ENCODE assay signal across 20 cellular contexts in genomic region chr3:134929976-134930375, GRCh38.
DNase-seq lines count a peak whose midpoint lies in the region; ATAC-seq and TF ChIP-seq lines count a peak whose summit lies in the region.
"Had no signal": no experiment of that assay in that cellular context is flagged by ENCODE, and none has a peak within 500 bp of the region (broad histone marks: within the 10 kb centered on the region; RNA-seq: fewer than 3 reads in every experiment).

No MANE protein-coding gene starts in this region.

- no peak overlapping the region for H3K4me3 Mint-ChIP-seq in activated CD4-positive, alpha-beta memory T cell treated with anti-CD3 and anti-CD28 coated beads for 36 hours
- no peak overlapping the region for H3K4me3 Mint-ChIP-seq in activated CD4-positive, alpha-beta memory T cell treated with anti-CD3 and anti-CD28 coated beads, Interleukin-2, amount 10 ng/mL, durations not matched to agents 7 days and 5 days
- no peak overlapping the region for H3K4me3 Mint-ChIP-seq in activated T-helper 17 cell treated with anti-CD3 and anti-CD28 coated beads, Interleukin-2, amount 50 U/mL, for 72 hours
- H3K4me3 Mint-ChIP-seq: B cell; mesothelial cell of epicardium; nephron progenitor cell; T-helper 1 cell treated with Interleukin-12 subunit alpha and Interleukin-12 subunit beta and Interleukin-4 antibody, amounts not matched to agents 30 μg/mL and 1 μg/mL, for 36 hours; WTC11 had no signal

- peak; percentile 78 for ATAC-seq in GM21529 (IDR thresholded peaks at IDR 0.05; ENCODE audit: unreplicated experiment)
- ATAC-seq in HG02973 (IDR thresholded peaks at IDR 0.05; ENCODE audit: unreplicated experiment): peak; percentile 79
- ATAC-seq in activated T-helper 17 cell treated with anti-CD3 and anti-CD28 coated beads, Interleukin-2, amount 50 U/mL, for 72 hours (replicated peaks): peak; percentile 71
- ATAC-seq: right lobe of liver had no signal

- CTCF ChIA-PET in activated CD4-positive, alpha-beta memory T cell treated with anti-CD3 and anti-CD28 coated beads for 36 hours (lab: Charles Lee): no interaction called here
- CTCF ChIA-PET in activated CD4-positive, alpha-beta memory T cell treated with anti-CD3 and anti-CD28 coated beads, Interleukin-2, amount 10 ng/mL, durations not matched to agents 7 days and 5 days (lab: Charles Lee): no interaction called here

- no peaks in the 10 kb centered on the region for H3K9me3 Mint-ChIP-seq in activated CD4-positive, alpha-beta memory T cell treated with anti-CD3 and anti-CD28 coated beads for 36 hours
- peaks cover 3% of the 10 kb centered on the region for H3K9me3 Mint-ChIP-seq in activated CD4-positive, alpha-beta memory T cell treated with anti-CD3 and anti-CD28 coated beads, Interleukin-2, amount 10 ng/mL, durations not matched to agents 7 days and 5 days
- no peaks in the 10 kb centered on the region for H3K9me3 Mint-ChIP-seq in activated T-helper 17 cell treated with anti-CD3 and anti-CD28 coated beads, Interleukin-2, amount 50 U/mL, for 72 hours
- H3K9me3 Mint-ChIP-seq: T-helper 1 cell treated with Interleukin-12 subunit alpha and Interleukin-12 subunit beta and Interleukin-4 antibody, amounts not matched to agents 30 μg/mL and 1 μg/mL, for 36 hours had no signal

- no peaks in the 10 kb centered on the region for H3K4me1 ChIP-seq in Peyer's patch
- H3K4me1 ChIP-seq: right lobe of liver had no signal

- H3K4me3 ChIP-seq in Peyer's patch: no peak overlapping the region
- H3K4me3 ChIP-seq: coronary artery, right lobe of liver, testis had no signal

- peaks cover 17% of the 10 kb centered on the region for H3K4me1 Mint-ChIP-seq in activated CD4-positive, alpha-beta memory T cell treated with anti-CD3 and anti-CD28 coated beads for 36 hours (ENCODE audit: low read depth)
- peaks cover 19% of the 10 kb centered on the region for H3K4me1 Mint-ChIP-seq in activated CD4-positive, alpha-beta memory T cell treated with anti-CD3 and anti-CD28 coated beads, Interleukin-2, amount 10 ng/mL, durations not matched to agents 7 days and 5 days
- peaks cover 7% of the 10 kb centered on the region for H3K4me1 Mint-ChIP-seq in activated T-helper 17 cell treated with anti-CD3 and anti-CD28 coated beads, Interleukin-2, amount 50 U/mL, for 72 hours
- H3K4me1 Mint-ChIP-seq: B cell had no signal

- no peak for TF ChIP-seq POLR2A in Peyer's patch (IDR thresholded peaks at IDR 0.05)

- no peaks in the 10 kb centered on the region for H3K36me3 ChIP-seq in Peyer's patch
- H3K36me3 ChIP-seq: right lobe of liver had no signal

- intact Hi-C loops in activated CD4-positive, alpha-beta memory T cell treated with anti-CD3 and anti-CD28 coated beads for 36 hours (cut with micrococcal nuclease): loop anchor here (1.0 kb wide), 2 partner anchors 26 to 127 kb away; no protein-coding TSS in a partner anchor

- H3K27me3 ChIP-seq in Peyer's patch: no peaks in the 10 kb centered on the region
- H3K27me3 ChIP-seq: right lobe of liver, testis had no signal

- H3K27me3 Mint-ChIP-seq in activated CD4-positive, alpha-beta memory T cell treated with anti-CD3 and anti-CD28 coated beads for 36 hours: peaks cover 9% of the 10 kb centered on the region
- H3K27me3 Mint-ChIP-seq in activated CD4-positive, alpha-beta memory T cell treated with anti-CD3 and anti-CD28 coated beads, Interleukin-2, amount 10 ng/mL, durations not matched to agents 7 days and 5 days: peaks cover 7% of the 10 kb centered on the region
- peaks cover 14% of the 10 kb centered on the region for H3K27me3 Mint-ChIP-seq in activated T-helper 17 cell treated with anti-CD3 and anti-CD28 coated beads, Interleukin-2, amount 50 U/mL, for 72 hours
- H3K27me3 Mint-ChIP-seq: B cell had no signal

- peak; percentile 19 for DNase-seq in activated CD4-positive, alpha-beta memory T cell treated with anti-CD3 and anti-CD28 coated beads for 36 hours
- DNase-seq in activated CD4-positive, alpha-beta memory T cell treated with anti-CD3 and anti-CD28 coated beads, Interleukin-2, amount 10 ng/mL, durations not matched to agents 7 days and 5 days: no peak
- no peak for DNase-seq in Kasumi-1 (lab: John Stamatoyannopoulos, UW)
- no peak for DNase-seq in Peyer's patch
- no peak for DNase-seq in dermis blood vessel endothelial cell
- DNase-seq: NCI-H1930, NCI-H226, nephron progenitor cell, right lobe of liver, testis had no signal

- no peak overlapping the region for H3K27ac ChIP-seq in Peyer's patch
- H3K27ac ChIP-seq: coronary artery, KMS-11, parathyroid adenoma, right lobe of liver, testis had no signal

- H3K27ac Mint-ChIP-seq in activated CD4-positive, alpha-beta memory T cell treated with anti-CD3 and anti-CD28 coated beads for 36 hours: no peak overlapping the region
- no peak overlapping the region for H3K27ac Mint-ChIP-seq in activated CD4-positive, alpha-beta memory T cell treated with anti-CD3 and anti-CD28 coated beads, Interleukin-2, amount 10 ng/mL, durations not matched to agents 7 days and 5 days
- no peak overlapping the region for H3K27ac Mint-ChIP-seq in activated T-helper 17 cell treated with anti-CD3 and anti-CD28 coated beads, Interleukin-2, amount 50 U/mL, for 72 hours
- H3K27ac Mint-ChIP-seq: B cell; mesothelial cell of epicardium; nephron progenitor cell; T-helper 1 cell treated with Interleukin-12 subunit alpha and Interleukin-12 subunit beta and Interleukin-4 antibody, amounts not matched to agents 30 μg/mL and 1 μg/mL, for 36 hours; WTC11 had no signal

- POLR2A ChIA-PET in activated CD4-positive, alpha-beta memory T cell treated with anti-CD3 and anti-CD28 coated beads for 36 hours (lab: Charles Lee): no interaction called here
- POLR2A ChIA-PET in activated CD4-positive, alpha-beta memory T cell treated with anti-CD3 and anti-CD28 coated beads, Interleukin-2, amount 10 ng/mL, durations not matched to agents 7 days and 5 days (lab: Charles Lee): no interaction called here

- H3K36me3 Mint-ChIP-seq in activated CD4-positive, alpha-beta memory T cell treated with anti-CD3 and anti-CD28 coated beads for 36 hours: no peaks in the 10 kb centered on the region
- no peaks in the 10 kb centered on the region for H3K36me3 Mint-ChIP-seq in activated CD4-positive, alpha-beta memory T cell treated with anti-CD3 and anti-CD28 coated beads, Interleukin-2, amount 10 ng/mL, durations not matched to agents 7 days and 5 days (ENCODE audit: low read depth)
- no peaks in the 10 kb centered on the region for H3K36me3 Mint-ChIP-seq in activated T-helper 17 cell treated with anti-CD3 and anti-CD28 coated beads, Interleukin-2, amount 50 U/mL, for 72 hours (ENCODE audit: low read depth)
- H3K36me3 Mint-ChIP-seq: mesothelial cell of epicardium had no signal

- H3K9me3 ChIP-seq in Peyer's patch: no peaks in the 10 kb centered on the region
- H3K9me3 ChIP-seq: right lobe of liver, testis had no signal

- TF ChIP-seq CTCF in Peyer's patch (IDR thresholded peaks at IDR 0.05): no peak
